In genomic region chr4:6986781-6987565, GRCh38 we compare ENCODE assay signal across 8 cellular contexts. TPM values are rescaled to one million over a fixed set of nuclear protein-coding genes. Genes with fewer than 3 reads are reported as not detected.
DNase-seq lines count a peak whose midpoint lies in the region; ATAC-seq and TF ChIP-seq lines count a peak whose summit lies in the region.

No MANE protein-coding gene starts in this region.

- H3K9me3 Mint-ChIP-seq in activated B cell treated with CpG ODN at 0.5 μM for 24 hours = no peaks in the 10 kb centered on the region

- H3K36me3 Mint-ChIP-seq in activated B cell treated with CpG ODN at 0.5 μM for 24 hours (ENCODE audit: low read depth) = peaks cover 7% of the 10 kb centered on the region

- H3K27me3 Mint-ChIP-seq in activated B cell treated with CpG ODN at 0.5 μM for 24 hours = no peaks in the 10 kb centered on the region

- H3K4me1 Mint-ChIP-seq in activated B cell treated with CpG ODN at 0.5 μM for 24 hours = peaks cover 74% of the 10 kb centered on the region

- peak; percentile 75 for ATAC-seq in GM18907 (IDR thresholded peaks at IDR 0.05; ENCODE audit: unreplicated experiment)
- ATAC-seq in HG03139 (IDR thresholded peaks at IDR 0.05; ENCODE audit: unreplicated experiment) = peak; percentile 73
- peak; percentile 92 for ATAC-seq in activated B cell treated with CpG ODN at 0.5 μM for 24 hours (ENCODE audit: low read depth)

- CTCF ChIA-PET in activated B cell treated with CpG ODN at 0.5 μM for 24 hours (lab: Charles Lee) = interaction anchor here (0.8 to 2.5 kb wide), 7 partner anchors 13 to 271 kb away, joined by 3 to 8 read pairs (median 4); partner anchors contain the start of genes BLOC1S4 and TBC1D14

- POLR2A ChIA-PET in activated B cell treated with CpG ODN at 0.5 μM for 24 hours (lab: Charles Lee) = interaction anchor here (0.8 to 3.3 kb wide), 23 partner anchors 13 to 346 kb away, joined by 3 to 56 read pairs (median 5); partner anchors contain the start of genes BLOC1S4, GRPEL1, MRFAP1 and TADA2B

- peak; percentile 58 for DNase-seq in AG09309 (ENCODE audit: low read depth)
- DNase-seq in NCI-H2227 treated with DMSO at 0.1 percent for 48 hours (lab: John Stamatoyannopoulos, UW) = peak; percentile 88
- DNase-seq in activated B cell treated with CpG ODN at 0.5 μM for 24 hours = peak; percentile 90
- DNase-seq in cardiac fibroblast (ENCODE audit: low read depth in 2 of 2) = peak; percentile 92 to 97
- DNase-seq in islet precursor cell = peak; percentile 97
- DNase-seq in stimulated activated CD4-positive, alpha-beta T cell treated with anti-CD3 and anti-CD28 coated beads, Interleukin-12 subunit alpha, Interleukin-12 subunit beta, amount 100 ng/mL, for 24 hours (ENCODE audit: low read depth in 2 of 2) = peak; percentile 84 to 88

- TF ChIP-seq CTCF in AG09309 (IDR thresholded peaks at IDR 0.05; ENCODE audit: control insufficient read depth, insufficient read depth, low read depth, low read length, missing control alignments) (no peak), activated B cell treated with CpG ODN at 0.5 μM for 24 hours (IDR thresholded peaks at IDR 0.05) (no peak), cardiac fibroblast (IDR thresholded peaks at IDR 0.05; ENCODE audit: low read depth, low read length) (no peak)

- intact Hi-C loops in activated B cell treated with CpG ODN at 0.5 μM for 24 hours (cut with micrococcal nuclease) = loop anchor here (1.0 to 2.0 kb wide), 12 partner anchors 13 to 346 kb away; partner anchors contain the start of genes BLOC1S4, GRPEL1, MRFAP1 and MRFAP1L1

- peak overlapping the region; percentile 98 for H3K27ac Mint-ChIP-seq in activated B cell treated with CpG ODN at 0.5 μM for 24 hours

- H3K4me3 ChIP-seq in AG09309 (ENCODE audit: control insufficient read depth, low read depth, low read length) = peak overlapping the region; percentile 72
- peak overlapping the region; percentile 75 to 95 for H3K4me3 ChIP-seq in cardiac fibroblast (replicated peaks in 1 of 2; ENCODE audit: low read depth in 2 of 2, low read length in 2 of 2)

- H3K4me3 Mint-ChIP-seq in activated B cell treated with CpG ODN at 0.5 μM for 24 hours = peak overlapping the region; percentile 94

RNA-seq across cellular contexts. Expression of gene TADA2B, which starts 56.2 kb away (rescaled TPM):
- total RNA-seq in activated B cell treated with CpG ODN at 0.5 μM for 24 hours = 26.7 and 31.8 TPM in 2 replicates

Comparison
In these comparisons a context has a peak if more than half of its experiments do, and no peak if none do; other contexts are left out.
1. Peak in every context shown above with its lines: DNase-seq, ATAC-seq and H3K4me3 ChIP-seq.